ENCODE assay signal across 29 cellular contexts in the genomic region with DNA sequence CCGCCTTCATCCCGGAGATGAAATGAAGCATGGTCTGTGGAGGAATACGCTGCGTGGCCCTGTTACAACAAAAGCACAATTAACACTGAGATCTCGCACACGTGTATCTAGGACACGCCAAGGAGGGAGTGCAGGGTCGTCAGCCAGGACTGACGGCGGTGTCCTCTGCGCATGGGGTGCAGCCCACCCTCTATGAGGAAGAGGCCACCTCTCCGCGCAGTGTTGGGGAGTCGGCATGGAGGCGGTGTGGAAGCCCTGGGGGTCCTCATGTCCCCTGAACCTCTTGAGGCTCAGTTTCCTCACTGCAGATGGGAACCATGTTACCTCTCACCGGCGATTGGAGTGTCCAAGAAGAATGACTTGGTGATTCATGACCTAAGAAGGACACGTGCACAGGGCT.
"Had no signal": no experiment of that assay in that cellular context is flagged by ENCODE, and none has a peak within 500 bp of the region (broad histone marks: within the 10 kb centered on the region; RNA-seq: fewer than 3 reads in every experiment).

No MANE protein-coding gene starts in this region.

- H3K27ac Mint-ChIP-seq: naive thymus-derived CD4-positive, alpha-beta T cell; natural killer cell; nephron; progenitor cell of endocrine pancreas; stimulated activated effector memory CD8-positive, alpha-beta T cell treated with anti-CD3 and anti-CD28 coated beads, Interleukin-12 subunit alpha, Interleukin-12 subunit beta, amount 100 ng/mL, for 72 hours; stimulated activated naive B cell treated with anti-CD40 and anti-IgM and Interleukin-4, amounts not matched to agents 10 μg/mL and 1 μg/mL and 100 μg/mL, for 72 hours; stimulated activated naive CD8-positive, alpha-beta T cell treated with anti-CD3 and anti-CD28 coated beads, Interleukin-15, Interleukin-2, amounts not matched to agents 100 ng/mL and 50 ng/mL, for 24 hours; type B pancreatic cell had no signal

- H3K9me3 ChIP-seq: neutrophil, ovary, psoas muscle, right lobe of liver, sigmoid colon, stomach, thoracic aorta, thyroid gland, transverse colon, upper lobe of right lung, vagina had no signal

- H3K4me1 Mint-ChIP-seq: nephron; stimulated activated effector memory CD8-positive, alpha-beta T cell treated with anti-CD3 and anti-CD28 coated beads, Interleukin-12 subunit alpha, Interleukin-12 subunit beta, amount 100 ng/mL, for 72 hours had no signal

- H2AFZ ChIP-seq: parathyroid adenoma had no signal

- H3K79me2 ChIP-seq: parathyroid adenoma had no signal

- DNase-seq: naive thymus-derived CD4-positive, alpha-beta T cell; natural killer cell; nucleus accumbens; ovary; psoas muscle; right cardiac atrium; right lobe of liver; sigmoid colon; small intestine; stimulated activated CD4-positive, alpha-beta T cell treated with anti-CD3 and anti-CD28 coated beads, Interleukin-15, amount 100 ng/mL, for 24 hours; stimulated activated CD4-positive, alpha-beta T cell treated with anti-CD3 and anti-CD28 coated beads, Interleukin-2, amount 100 ng/mL, for 24 hours; stimulated activated CD4-positive, alpha-beta T cell treated with anti-CD3 and anti-CD28 coated beads, Interleukin-2, amount 100 ng/mL, for 48 hours; stimulated activated CD4-positive, alpha-beta T cell treated with anti-CD3 and anti-CD28 coated beads, Interleukin-4, amount 100 ng/mL, for 24 hours; stimulated activated naive B cell treated with anti-CD40 and anti-IgM and Interleukin-4, amounts not matched to agents 10 μg/mL and 1 μg/mL and 100 μg/mL, for 72 hours; stimulated activated naive CD4-positive, alpha-beta T cell treated with Interleukin-2 at 50 U/mL for 16 hours; stomach; thyroid gland; transverse colon; upper lobe of right lung had no signal

- H3K27ac ChIP-seq: neutrophil, ovary, parathyroid adenoma, psoas muscle, right lobe of liver, sigmoid colon, stomach, thoracic aorta, thyroid gland, transverse colon, upper lobe of right lung, vagina had no signal

- H3K9ac ChIP-seq: parathyroid adenoma had no signal

- H3K36me3 Mint-ChIP-seq: natural killer cell; stimulated activated effector memory CD8-positive, alpha-beta T cell treated with anti-CD3 and anti-CD28 coated beads, Interleukin-12 subunit alpha, Interleukin-12 subunit beta, amount 100 ng/mL, for 72 hours; stimulated activated naive B cell treated with anti-CD40 and anti-IgM and Interleukin-4, amounts not matched to agents 10 μg/mL and 1 μg/mL and 100 μg/mL, for 72 hours; type B pancreatic cell had no signal

- H3K36me3 ChIP-seq: neutrophil, ovary, right lobe of liver, sigmoid colon, stomach, thoracic aorta, thyroid gland, transverse colon, upper lobe of right lung, vagina had no signal

- H3K9me3 Mint-ChIP-seq: stimulated activated effector memory CD8-positive, alpha-beta T cell treated with anti-CD3 and anti-CD28 coated beads, Interleukin-12 subunit alpha, Interleukin-12 subunit beta, amount 100 ng/mL, for 72 hours; stimulated activated naive CD8-positive, alpha-beta T cell treated with anti-CD3 and anti-CD28 coated beads, Interleukin-15, Interleukin-2, amounts not matched to agents 100 ng/mL and 50 ng/mL, for 24 hours had no signal

- H3K4me1 ChIP-seq: parathyroid adenoma, psoas muscle, right lobe of liver, thyroid gland, upper lobe of right lung had no signal

- H3K4me3 Mint-ChIP-seq: naive thymus-derived CD4-positive, alpha-beta T cell; natural killer cell; nephron; stimulated activated effector memory CD8-positive, alpha-beta T cell treated with anti-CD3 and anti-CD28 coated beads, Interleukin-12 subunit alpha, Interleukin-12 subunit beta, amount 100 ng/mL, for 72 hours; stimulated activated naive B cell treated with anti-CD40 and anti-IgM and Interleukin-4, amounts not matched to agents 10 μg/mL and 1 μg/mL and 100 μg/mL, for 72 hours; stimulated activated naive CD8-positive, alpha-beta T cell treated with anti-CD3 and anti-CD28 coated beads, Interleukin-15, Interleukin-2, amounts not matched to agents 100 ng/mL and 50 ng/mL, for 24 hours; type B pancreatic cell had no signal

- H3K27me3 ChIP-seq: ovary, right lobe of liver, sigmoid colon, stomach, thyroid gland, transverse colon, upper lobe of right lung, vagina had no signal

- FAIRE-seq: small intestine, urothelium cell line had no signal

- H3K27me3 Mint-ChIP-seq: type B pancreatic cell had no signal

- H3K4me3 ChIP-seq: ovary, psoas muscle, right lobe of liver, sigmoid colon, stomach, thoracic aorta, thyroid gland, transverse colon, upper lobe of right lung, vagina had no signal
